In the genomic region with DNA sequence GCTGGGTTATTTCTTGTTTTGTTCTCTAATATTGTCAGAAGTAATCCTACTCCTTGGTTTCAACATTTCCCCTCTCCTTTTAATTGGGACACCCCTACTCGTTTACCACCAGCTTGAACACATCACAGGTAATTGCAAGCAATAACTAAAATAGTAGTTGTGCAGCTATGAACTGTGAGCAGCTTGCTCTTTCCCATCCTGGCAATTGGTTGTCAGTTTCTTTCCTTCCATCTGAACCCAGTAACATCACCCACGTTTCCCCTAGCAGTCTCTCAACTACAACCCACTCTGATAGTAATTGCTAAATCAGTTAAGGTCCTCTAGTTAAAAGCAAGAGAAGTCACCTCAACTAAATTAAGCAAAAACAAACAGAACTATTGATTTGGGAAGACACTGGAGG, we compare ENCODE assay signal across 31 cellular contexts. TPM values are rescaled to one million over a fixed set of nuclear protein-coding genes. Genes with fewer than 3 reads are reported as not detected.
"Had no signal": no experiment of that assay in that cellular context is flagged by ENCODE, and none has a peak within 500 bp of the region (broad histone marks: within the 10 kb centered on the region; RNA-seq: fewer than 3 reads in every experiment).

No MANE protein-coding gene starts in this region.

- DNase-seq: activated CD4-positive, alpha-beta memory T cell treated with anti-CD3 and anti-CD28 coated beads, Interleukin-2, amount 10 ng/mL, durations not matched to agents 7 days and 5 days; activated CD4-positive, alpha-beta T cell treated with anti-CD3 and anti-CD28 coated beads for 1 hour; activated CD4-positive, alpha-beta T cell treated with anti-CD3 and anti-CD28 coated beads for 4 hours; activated CD4-positive, alpha-beta T cell treated with anti-CD3 and anti-CD28 coated beads, Interleukin-2, amount 10 ng/mL, durations not matched to agents 7 days and 5 days; activated CD4-positive, alpha-beta T cell treated with anti-CD3 and anti-CD28 coated beads, Interleukin-2, amount 50 U/mL, for 4 hours; activated CD8-positive, alpha-beta memory T cell treated with anti-CD3 and anti-CD28 coated beads, Interleukin-2, amount 50 U/mL, for 48 hours; activated effector memory CD4-positive, alpha-beta T cell treated with anti-CD3 and anti-CD28 coated beads, Interleukin-2, amount 50 U/mL, for 16 hours; activated naive CD4-positive, alpha-beta T cell treated with anti-CD3 and anti-CD28 coated beads for 36 hours; activated T-cell treated with anti-CD3 and anti-CD28 coated beads for 4 hours; activated T-cell treated with anti-CD3 and anti-CD28 coated beads, Interleukin-2, amount 50 U/mL, for 4 hours; adrenal gland; central memory CD4-positive, alpha-beta T cell; cerebellar nuclear complex; colonic mucosa; effector CD8-positive, alpha-beta T cell; esophagus squamous epithelium; foreskin melanocyte; heart right ventricle; T-helper 2 cell had no signal

- H3K4me1 Mint-ChIP-seq: brain, WTC11 had no signal

- H3K4me3 Mint-ChIP-seq: activated CD4-positive, alpha-beta memory T cell treated with anti-CD3 and anti-CD28 coated beads, Interleukin-2, amount 10 ng/mL, durations not matched to agents 7 days and 5 days; activated CD4-positive, alpha-beta T cell treated with anti-CD3 and anti-CD28 coated beads, Interleukin-2, amount 10 ng/mL, durations not matched to agents 7 days and 5 days; activated naive CD4-positive, alpha-beta T cell treated with anti-CD3 and anti-CD28 coated beads for 36 hours; activated naive CD8-positive, alpha-beta T cell; activated T-cell treated with anti-CD3 and anti-CD28 coated beads, Interleukin-2, amount 50 U/mL, for 4 hours; brain; WTC11 had no signal

- H3K4me3 ChIP-seq: adrenal gland, ascending aorta, breast epithelium, cardiac muscle cell, colonic mucosa, esophagus squamous epithelium, gastroesophageal sphincter, heart right ventricle, hepatocyte had no signal

- H3K36me3 Mint-ChIP-seq: activated naive CD8-positive, alpha-beta T cell had no signal

- ATAC-seq: activated T-cell treated with anti-CD3 and anti-CD28 coated beads, Interleukin-2, amount 50 U/mL, for 4 hours; gastroesophageal sphincter; heart right ventricle; WTC11 had no signal

- H3K27ac Mint-ChIP-seq: activated CD4-positive, alpha-beta memory T cell treated with anti-CD3 and anti-CD28 coated beads, Interleukin-2, amount 10 ng/mL, durations not matched to agents 7 days and 5 days; activated naive CD4-positive, alpha-beta T cell treated with anti-CD3 and anti-CD28 coated beads for 36 hours; activated naive CD8-positive, alpha-beta T cell; WTC11 had no signal

- H3K27me3 Mint-ChIP-seq: activated CD4-positive, alpha-beta memory T cell treated with anti-CD3 and anti-CD28 coated beads, Interleukin-2, amount 10 ng/mL, durations not matched to agents 7 days and 5 days; activated CD4-positive, alpha-beta T cell treated with anti-CD3 and anti-CD28 coated beads, Interleukin-2, amount 10 ng/mL, durations not matched to agents 7 days and 5 days; activated naive CD8-positive, alpha-beta T cell; brain had no signal

- H3K9me3 Mint-ChIP-seq: activated CD4-positive, alpha-beta memory T cell treated with anti-CD3 and anti-CD28 coated beads, Interleukin-2, amount 10 ng/mL, durations not matched to agents 7 days and 5 days; activated CD4-positive, alpha-beta T cell treated with anti-CD3 and anti-CD28 coated beads, Interleukin-2, amount 10 ng/mL, durations not matched to agents 7 days and 5 days; activated naive CD4-positive, alpha-beta T cell treated with anti-CD3 and anti-CD28 coated beads for 36 hours; activated T-cell treated with anti-CD3 and anti-CD28 coated beads, Interleukin-2, amount 50 U/mL, for 4 hours; brain; WTC11 had no signal

RNA-seq across cellular contexts. Expression of gene GNRH2, which starts 47.6 kb away (rescaled TPM):
- total RNA-seq: activated naive CD4-positive, alpha-beta T cell treated with anti-CD3 and anti-CD28 coated beads for 36 hours; ascending aorta; breast epithelium; colonic mucosa; dermis microvascular lymphatic vessel endothelial cell; esophagus squamous epithelium; fibroblast of lung; fibroblast of villous mesenchyme; glomerular endothelial cell had no signal
